20 cellular contexts compared by ENCODE assay signal in the genomic region with DNA sequence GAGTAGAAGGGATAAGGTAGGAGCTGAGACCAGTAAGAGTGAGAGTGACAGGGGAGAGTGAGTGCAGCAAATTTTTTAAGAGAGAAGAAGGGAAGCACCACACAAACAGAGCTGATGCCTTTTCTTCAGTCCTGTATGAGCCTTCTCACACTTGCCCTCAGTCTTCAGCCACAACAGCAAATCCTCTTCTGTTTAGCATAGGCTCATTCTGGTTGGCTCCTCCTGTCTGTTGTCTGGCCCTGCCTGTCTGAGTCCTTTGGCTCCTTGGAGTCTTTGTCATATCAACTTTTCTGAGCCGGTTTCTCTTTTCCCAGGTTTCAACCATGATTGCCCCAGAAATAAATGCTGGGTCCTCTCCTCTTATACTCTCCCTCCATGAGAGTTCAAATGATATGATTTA. TPM values are rescaled to one million over a fixed set of nuclear protein-coding genes. Genes with fewer than 3 reads are reported as not detected.
"Had no signal": no experiment of that assay in that cellular context is flagged by ENCODE, and none has a peak within 500 bp of the region (broad histone marks: within the 10 kb centered on the region; RNA-seq: fewer than 3 reads in every experiment).

No MANE protein-coding gene starts in this region.

- H3K27me3 ChIP-seq: body of pancreas, esophagus muscularis mucosa, suprapubic skin, upper lobe of right lung had no signal

- H3K4me1 ChIP-seq: body of pancreas, esophagus muscularis mucosa, suprapubic skin, upper lobe of right lung had no signal

- H3K27ac Mint-ChIP-seq: activated naive CD8-positive, alpha-beta T cell; T-helper 2 cell treated with Interferon-gamma antibody and Interleukin-4, amounts not matched to agents 5 μg/mL and 100 μg/mL, for 36 hours had no signal

- H3K9me3 ChIP-seq: body of pancreas, esophagus muscularis mucosa, suprapubic skin, upper lobe of right lung had no signal

- H3K4me1 Mint-ChIP-seq: central memory CD8-positive, alpha-beta T cell had no signal

- H3K36me3 ChIP-seq: esophagus muscularis mucosa, suprapubic skin, upper lobe of right lung had no signal

- H3K4me3 Mint-ChIP-seq: activated naive CD8-positive, alpha-beta T cell; central memory CD8-positive, alpha-beta T cell; T-helper 2 cell treated with Interferon-gamma antibody and Interleukin-4, amounts not matched to agents 5 μg/mL and 100 μg/mL, for 36 hours had no signal

- H3K36me3 Mint-ChIP-seq: activated naive CD8-positive, alpha-beta T cell had no signal

- H3K9me3 Mint-ChIP-seq: central memory CD8-positive, alpha-beta T cell; T-helper 2 cell treated with Interferon-gamma antibody and Interleukin-4, amounts not matched to agents 5 μg/mL and 100 μg/mL, for 36 hours had no signal

- H3K27ac ChIP-seq: body of pancreas, coronary artery, esophagus muscularis mucosa, suprapubic skin, upper lobe of right lung had no signal

- DNase-seq: activated CD4-positive, alpha-beta T cell treated with anti-CD3 and anti-CD28 coated beads, Interleukin-2, amount 50 U/mL, for 1 hour; activated CD8-positive, alpha-beta memory T cell treated with anti-CD3 and anti-CD28 coated beads for 24 hours; activated gamma-delta T cell treated with Interleukin-2 at 50 U/mL for 16 hours; amniotic stem cell; body of pancreas; glutamatergic neuron; posterior cingulate gyrus; retina; stimulated activated CD4-positive, alpha-beta T cell treated with anti-CD3 and anti-CD28 coated beads, Interleukin-15, amount 100 ng/mL, for 24 hours; stimulated activated CD4-positive, alpha-beta T cell treated with anti-CD3 and anti-CD28 coated beads, Interleukin-4, amount 100 ng/mL, for 1 hour; stimulated activated naive CD8-positive, alpha-beta T cell treated with anti-CD3 and anti-CD28 coated beads, Interleukin-15, Interleukin-2, amounts not matched to agents 100 U/mL and 50 U/mL, for 24 hours; upper lobe of right lung had no signal

- ATAC-seq: body of pancreas, upper lobe of right lung had no signal

- H3K4me3 ChIP-seq: body of pancreas, coronary artery, esophagus muscularis mucosa, suprapubic skin, upper lobe of right lung had no signal

RNA-seq across cellular contexts. Expression of gene CASQ1, which starts 12.7 kb away (rescaled TPM):
- total RNA-seq: body of pancreas, fibroblast of villous mesenchyme, liver, suprapubic skin had no signal
- polyA plus RNA-seq: liver had no signal

RNA-seq across cellular contexts. Expression of gene ATP1A4, which starts 26.3 kb away (rescaled TPM):
- total RNA-seq: body of pancreas, fibroblast of villous mesenchyme, liver, suprapubic skin had no signal
- polyA plus RNA-seq: liver had no signal
